8 cellular contexts compared by ENCODE assay signal in the genomic region with DNA sequence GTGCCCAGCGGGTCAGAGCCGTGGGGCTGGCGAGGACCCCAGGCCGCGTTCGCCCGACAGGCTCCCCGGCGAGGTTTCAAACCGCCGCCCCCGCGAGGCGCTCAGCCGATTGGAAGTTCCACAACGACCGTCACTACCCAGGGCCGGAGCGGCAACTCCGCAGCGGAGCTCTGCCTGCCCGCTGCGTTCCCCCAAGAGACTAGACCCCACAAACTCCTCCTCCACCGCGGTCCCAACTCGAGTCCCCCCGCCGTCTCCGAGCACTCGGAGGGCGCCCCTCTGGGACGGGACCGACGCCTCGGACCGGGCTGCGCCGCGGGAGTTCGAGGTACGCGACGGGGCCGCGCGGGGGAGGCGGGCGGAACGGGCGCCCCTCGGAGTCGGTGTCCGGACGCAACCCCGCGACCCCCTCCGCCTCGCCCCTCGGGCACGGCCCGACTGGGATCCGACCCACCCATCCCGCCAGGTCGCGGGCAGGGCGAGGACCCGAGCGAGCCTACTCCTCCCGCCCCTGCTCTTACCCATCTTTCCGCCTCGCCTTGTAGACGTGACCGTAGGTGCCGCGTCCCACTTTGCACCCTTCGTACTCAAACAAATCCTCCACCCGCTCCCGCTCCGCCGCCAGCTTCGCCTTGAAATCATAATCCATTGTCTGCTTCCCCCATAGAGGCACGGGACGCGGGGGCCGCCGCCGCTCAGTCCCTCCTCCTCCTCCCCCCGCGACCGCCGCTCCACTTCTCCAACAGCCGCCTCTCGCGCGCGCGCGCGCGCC. TPM values are rescaled to one million over a fixed set of nuclear protein-coding genes. Genes with fewer than 3 reads are reported as not detected.
DNase-seq lines count a peak whose midpoint lies in the region; ATAC-seq lines count a peak whose summit lies in the region.

No MANE protein-coding gene starts in this region.

- H4K20me1 ChIP-seq in BLaER1 treated with 17β-estradiol and CSF1 and Interleukin-3, amounts not matched to agents 10 nM and 100 nM, result peaks cover 8 to 42% (median 16%) of the 10 kb centered on the region in 11 experiments; a peak in 17 of 22 replicates

- DNase-seq in RPMI8226 (peak; percentile 37), globus pallidus (ENCODE audit: low spot score) (peak; percentile 38), occipital lobe (lab: John Stamatoyannopoulos, UW) (peak; percentile 46)
- DNase-seq in activated naive CD4-positive, alpha-beta T cell treated with anti-CD3 and anti-CD28 coated beads, Interleukin-2, amount 10 ng/mL, durations not matched to agents 7 days and 5 days, result peak; percentile 74

- H3K4me2 ChIP-seq in BLaER1 treated with 17β-estradiol and CSF1 and Interleukin-3, amounts not matched to agents 10 nM and 100 nM, result peak overlapping the region; percentile 90 to 97 (median 95)

- peaks cover 34 to 60% (median 51%) of the 10 kb centered on the region in 10 experiments for H3K4me1 ChIP-seq in BLaER1 treated with 17β-estradiol and CSF1 and Interleukin-3, amounts not matched to agents 10 nM and 100 nM
- H3K4me1 ChIP-seq in thymus (ENCODE audit: control insufficient read depth, insufficient read depth, low read length), result peaks cover 11% of the 10 kb centered on the region

- peak overlapping the region; percentile 91 to 99 (median 98) for H3K9ac ChIP-seq in BLaER1 treated with 17β-estradiol and CSF1 and Interleukin-3, amounts not matched to agents 10 nM and 100 nM

- CTCF ChIA-PET in activated naive CD4-positive, alpha-beta T cell treated with anti-CD3 and anti-CD28 coated beads, Interleukin-2, amount 10 ng/mL, durations not matched to agents 7 days and 5 days (lab: Charles Lee), result interaction anchor here (1.0 to 2.9 kb wide), 6 partner anchors 58 to 132 kb away, joined by 3 to 27 read pairs (median 5); a partner anchor contains a TSS

- peak overlapping the region; percentile 99 for H3K4me3 Mint-ChIP-seq in activated naive CD4-positive, alpha-beta T cell treated with anti-CD3 and anti-CD28 coated beads, Interleukin-2, amount 10 ng/mL, durations not matched to agents 7 days and 5 days

- H3K36me3 Mint-ChIP-seq in activated naive CD4-positive, alpha-beta T cell treated with anti-CD3 and anti-CD28 coated beads, Interleukin-2, amount 10 ng/mL, durations not matched to agents 7 days and 5 days, result peaks cover 8% of the 10 kb centered on the region

- peaks cover 0 to 8% (median 4%) of the 10 kb centered on the region in 11 experiments; a peak in 8 of 22 replicates for H3K36me3 ChIP-seq in BLaER1 treated with 17β-estradiol and CSF1 and Interleukin-3, amounts not matched to agents 10 nM and 100 nM
- H3K36me3 ChIP-seq in thymus (ENCODE audit: control insufficient read depth, insufficient read depth), result no peaks in the 10 kb centered on the region

- peaks cover 49% of the 10 kb centered on the region for H3K4me1 Mint-ChIP-seq in activated naive CD4-positive, alpha-beta T cell treated with anti-CD3 and anti-CD28 coated beads, Interleukin-2, amount 10 ng/mL, durations not matched to agents 7 days and 5 days

- H3K27me3 Mint-ChIP-seq in activated naive CD4-positive, alpha-beta T cell treated with anti-CD3 and anti-CD28 coated beads, Interleukin-2, amount 10 ng/mL, durations not matched to agents 7 days and 5 days, result no peaks in the 10 kb centered on the region

- H3K27ac ChIP-seq in BLaER1 treated with 17β-estradiol and CSF1 and Interleukin-3, amounts not matched to agents 10 nM and 100 nM, result peak overlapping the region; percentile 92 to 99 (median 97)
- peak overlapping the region; percentile 99 for H3K27ac ChIP-seq in thymus (ENCODE audit: low read depth)

- H3K9me3 Mint-ChIP-seq in activated naive CD4-positive, alpha-beta T cell treated with anti-CD3 and anti-CD28 coated beads, Interleukin-2, amount 10 ng/mL, durations not matched to agents 7 days and 5 days, result no peaks in the 10 kb centered on the region

- peak overlapping the region; percentile 99 for H3K27ac Mint-ChIP-seq in activated naive CD4-positive, alpha-beta T cell treated with anti-CD3 and anti-CD28 coated beads, Interleukin-2, amount 10 ng/mL, durations not matched to agents 7 days and 5 days

- under 1% methylated on average over 100 of the region's 100 CpGs for WGBS in thymus

- peak overlapping the region; percentile 79 to 99 (median 94) for H3K4me3 ChIP-seq in BLaER1 treated with 17β-estradiol and CSF1 and Interleukin-3, amounts not matched to agents 10 nM and 100 nM
- peak overlapping the region; percentile 62 for H3K4me3 ChIP-seq in thymus (ENCODE audit: low read length)

- H3K9me3 ChIP-seq in BLaER1 treated with 17β-estradiol and CSF1 and Interleukin-3, amounts not matched to agents 10 nM and 100 nM (replicated peaks in 1 of 11), result peaks cover 0 to 8% (median 7%) of the 10 kb centered on the region in 11 experiments; a peak in 19 of 22 replicates
- no peaks in the 10 kb centered on the region for H3K9me3 ChIP-seq in thymus (ENCODE audit: control insufficient read depth)

- ATAC-seq in GM19351 (IDR thresholded peaks at IDR 0.05; ENCODE audit: unreplicated experiment), result peak; percentile 12
- ATAC-seq in HG03571 (IDR thresholded peaks at IDR 0.05; ENCODE audit: unreplicated experiment), result peak; percentile 10

- no peaks in the 10 kb centered on the region for H3K27me3 ChIP-seq in BLaER1 treated with 17β-estradiol and CSF1 and Interleukin-3, amounts not matched to agents 10 nM and 100 nM
- H3K27me3 ChIP-seq in thymus (ENCODE audit: control insufficient read depth, insufficient read depth), result no peaks in the 10 kb centered on the region

RNA-seq across cellular contexts. Expression of a gene that starts 0.6 kb away (rescaled TPM):
- total RNA-seq in occipital lobe, result 85.6 TPM
- 15.4 TPM for polyA plus RNA-seq in thymus

RNA-seq across cellular contexts. Expression of a gene that starts 59.9 kb away (rescaled TPM):
- 118 TPM for total RNA-seq in occipital lobe
- 51.9 TPM for polyA plus RNA-seq in thymus

Comparison
In these comparisons a context has a peak if more than half of its experiments do, and no peak if none do; other contexts are left out.
1. Peak in every context shown above with its lines: DNase-seq, ATAC-seq, H3K4me3 ChIP-seq and H3K27ac ChIP-seq.